In the genomic region with DNA sequence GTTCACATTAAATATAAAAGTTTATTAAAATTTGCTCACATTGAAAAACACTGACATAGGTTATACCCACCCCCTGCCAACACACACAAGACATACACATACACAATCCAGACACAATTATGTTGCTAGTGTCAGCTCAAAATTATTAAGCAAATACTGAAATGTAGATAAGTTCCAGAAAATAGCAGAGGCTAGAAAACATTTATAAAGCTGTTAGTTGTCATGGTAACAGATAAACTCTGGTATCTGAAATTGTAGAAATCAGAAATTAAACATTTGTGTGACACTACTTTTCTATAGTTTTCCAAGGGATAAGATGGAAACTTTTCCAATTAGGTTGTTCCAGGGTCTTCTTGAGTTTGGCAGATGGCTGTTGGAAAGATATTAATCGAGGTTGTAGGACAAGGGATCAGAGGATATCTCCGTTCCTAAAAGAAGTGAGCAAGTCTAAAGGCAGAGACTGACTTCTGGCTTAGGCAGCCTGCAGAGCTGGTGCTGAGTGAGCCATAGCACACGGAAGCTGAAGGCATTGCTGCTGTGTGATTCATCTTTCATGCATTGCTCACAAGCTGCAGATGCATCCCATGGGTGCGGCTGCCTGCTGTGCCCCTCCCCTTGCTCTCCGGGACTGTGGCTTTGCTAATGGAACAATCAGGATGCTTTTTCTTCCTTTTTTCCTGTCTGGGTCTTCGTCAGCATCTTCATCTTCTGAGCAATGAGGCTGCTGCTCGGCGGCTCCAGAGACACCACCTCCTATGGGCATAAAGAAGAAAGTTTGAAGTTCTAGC, we compare ENCODE assay signal across 8 cellular contexts.
DNase-seq lines count a peak whose midpoint lies in the region; ATAC-seq and TF ChIP-seq lines count a peak whose summit lies in the region.

No MANE protein-coding gene starts in this region.

- no peaks in the 10 kb centered on the region for H3K9me2 ChIP-seq in PC-9 (ENCODE audit: insufficient read depth)

- TSS peak; percentile 86 for BruUV-seq in PC-9 (replicated peaks; lab: Mats Ljungman, UMichigan)

- intact Hi-C loops in PC-9 (cut with micrococcal nuclease; ENCODE audit: unreplicated experiment), result loop anchor here (1.0 kb wide), 1 partner anchor 31 kb away; no protein-coding TSS in a partner anchor

- ATAC-seq in GM18519 (IDR thresholded peaks at IDR 0.05; ENCODE audit: low FRiP score, unreplicated experiment) (no peak), GM21786 (IDR thresholded peaks at IDR 0.05; ENCODE audit: unreplicated experiment) (no peak)

- H3K4me1 ChIP-seq in PC-9 (replicated peaks; ENCODE audit: insufficient read depth), result peaks cover 9% of the 10 kb centered on the region

- no peaks in the 10 kb centered on the region for H3K27me3 ChIP-seq in PC-9 (ENCODE audit: insufficient read depth, low read depth)

- H3K4me3 ChIP-seq in PC-9 (no peak overlapping the region), fibroblast of the aortic adventitia (ENCODE audit: low read depth, low read length) (no peak overlapping the region)

- TF ChIP-seq CTCF in PC-9 (conservative IDR thresholded peaks at IDR 0.05) (no peak), fibroblast of the aortic adventitia (IDR thresholded peaks at IDR 0.05; ENCODE audit: insufficient read depth, low read length) (no peak)

- peak overlapping the region; percentile 37 for H3K4me2 ChIP-seq in PC-9

- no peaks in the 10 kb centered on the region for H3K79me2 ChIP-seq in PC-9 (ENCODE audit: low read depth)

- no peaks in the 10 kb centered on the region for H4K20me1 ChIP-seq in PC-9 (ENCODE audit: insufficient read depth)

- DNase-seq in GOT3 (lab: John Stamatoyannopoulos, UW) (peak; percentile 16), PC-9 (peak; percentile 86 to 94), fibroblast of the aortic adventitia (ENCODE audit: low read depth) (peak; percentile 92), renal cortical epithelial cell (ENCODE audit: low read depth) (peak; percentile 96), HUDEP-2 (lab: John Stamatoyannopoulos, UW; ENCODE audit: unreplicated experiment in 76 of 76) (no peak)
- DNase-seq in activated CD8-positive, alpha-beta memory T cell treated with anti-CD3 and anti-CD28 coated beads for 24 hours, result no peak

- POLR2A ChIA-PET in PC-9 (lab: Charles Lee; ENCODE audit: unreplicated experiment), result interaction anchor here (0.6 to 0.7 kb wide), 2 partner anchors 13 to 35 kb away, joined by 4 to 5 read pairs; no protein-coding TSS in a partner anchor

- no peaks in the 10 kb centered on the region for H3K9me3 ChIP-seq in PC-9 (ENCODE audit: insufficient read depth, low read depth)

- H3K36me3 ChIP-seq in PC-9 (ENCODE audit: low read depth), result no peaks in the 10 kb centered on the region

- CTCF ChIA-PET in PC-9 (lab: Charles Lee), result interaction anchor here (0.6 kb wide), 1 partner anchor 737 kb away, joined by 9 read pairs; no protein-coding TSS in a partner anchor

- H3K27ac ChIP-seq in PC-9, result peak overlapping the region; percentile 60

- H2AFZ ChIP-seq in PC-9, result 0 out of 2 replicates have a peak overlapping the region, but pooled peaks have one; percentile 45

- H3F3A ChIP-seq in PC-9 (ENCODE audit: insufficient read depth, low read depth), result peaks cover 11% of the 10 kb centered on the region

Comparison
In these comparisons a context has a peak if more than half of its experiments do, and no peak if none do; other contexts are left out.
1. DNase-seq: peak in GOT3 (single experiment), PC-9 (2 of 2), fibroblast of the aortic adventitia (single experiment) and renal cortical epithelial cell (single experiment); none in activated CD8-positive, alpha-beta memory T cell treated with anti-CD3 and anti-CD28 coated beads for 24 hours (single experiment) and HUDEP-2 (0 of 76).